1 cellular context compared by ENCODE assay signal in the genomic region with DNA sequence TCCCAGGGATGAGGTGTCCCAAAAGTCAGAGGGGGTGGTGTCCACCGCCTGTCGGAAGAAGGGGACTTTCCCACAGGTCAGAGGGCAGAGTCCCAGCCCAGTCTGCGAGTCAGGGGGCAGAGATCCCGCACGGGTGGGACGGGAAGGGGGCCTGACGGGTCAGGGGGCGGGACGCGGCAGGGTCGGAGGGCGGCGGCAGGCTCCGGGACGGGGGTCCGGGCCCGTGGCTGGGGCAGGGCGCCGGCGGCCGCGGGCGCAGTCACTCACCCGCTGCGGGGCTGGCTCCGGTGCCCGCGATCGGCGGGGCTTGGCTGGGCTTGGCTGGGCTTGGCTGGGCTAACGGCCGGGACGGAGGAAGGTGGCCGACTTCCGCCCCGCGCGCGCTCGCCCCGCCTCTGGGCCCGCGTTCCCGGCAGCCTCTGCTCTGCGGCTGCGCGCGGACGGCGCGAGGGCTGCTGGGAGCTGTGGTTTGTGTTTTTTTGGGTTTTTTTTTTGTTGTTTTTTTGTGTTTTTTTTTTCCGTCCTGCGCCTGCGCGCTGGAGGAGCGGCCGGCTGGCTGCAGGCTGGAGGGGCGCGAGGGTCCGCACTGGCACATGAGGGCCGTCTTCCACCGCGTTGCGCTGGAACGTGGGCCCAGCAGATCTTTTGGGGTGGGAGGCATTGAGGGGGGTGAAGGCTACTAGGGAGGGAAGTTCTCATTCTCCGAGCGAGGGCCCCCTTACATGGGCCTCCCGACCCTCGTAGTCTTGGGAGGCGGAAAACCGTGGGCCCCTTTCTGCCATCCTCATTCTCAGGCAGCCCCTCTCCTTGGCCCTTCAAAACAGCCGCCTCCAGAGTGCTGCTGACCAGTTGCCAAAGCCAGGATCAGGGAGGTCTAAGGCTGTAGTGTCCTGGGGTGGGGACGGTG.
A peak's percentile ranks its signal among the peaks of the same experiment; 100 is the strongest.
TF ChIP-seq lines count a peak whose summit lies in the region.

Gene CANT1, minus strand, starts transcription at position 368 of the 907 bp plus-strand sequence. CDS start 12,142 bp downstream, outside the sequence.

TF ChIP-seq in HepG2, 621 proteins besides CTCF, POLR2A, EP300 and RAD21 (continued from another document):
- TF ChIP-seq ZNF607 (CRISPR knock-in tag; IDR thresholded peaks at IDR 0.05; ENCODE audit: borderline replicate concordance): 0 out of 2 replicates have a peak, but pooled peaks have one; percentile 61
